Comparison of ENCODE assay signal across 12 cellular contexts in genomic region chr10:95201736-95202135, GRCh38. TPM values are rescaled to one million over a fixed set of nuclear protein-coding genes. Genes with fewer than 3 reads are reported as not detected.
DNase-seq lines count a peak whose midpoint lies in the region; ATAC-seq, FAIRE-seq and TF ChIP-seq lines count a peak whose summit lies in the region.
"Had no signal": no experiment of that assay in that cellular context is flagged by ENCODE, and none has a peak within 500 bp of the region (broad histone marks: within the 10 kb centered on the region; RNA-seq: fewer than 3 reads in every experiment).

No MANE protein-coding gene starts in this region.

- no peak for DNase-seq in GM12864 (ENCODE audit: low read depth)
- DNase-seq in K562 (ENCODE audit: extremely low read depth in 1 of 4, low spot score in 3 of 4): peak in 1 of 4 experiments; percentile 14
- DNase-seq in mesenchymal stem cell: peak; percentile 16
- DNase-seq in NCI-H1436 treated with DMSO at 0.1 percent for 48 hours (lab: John Stamatoyannopoulos, UW): no peak
- no peak for DNase-seq in NCI-H1417 treated with DMSO at 0.1 percent for 48 hours (lab: John Stamatoyannopoulos, UW)
- DNase-seq in activated CD4-positive, alpha-beta memory T cell treated with anti-CD3 and anti-CD28 coated beads for 36 hours: no peak
- DNase-seq in DMS 273 (lab: John Stamatoyannopoulos, UW; ENCODE audit: unreplicated experiment): no peak
- DNase-seq: activated gamma-delta T cell treated with Interleukin-2 at 50 U/mL for 16 hours; NCI-H2029; stimulated activated naive CD4-positive, alpha-beta T cell had no signal

- no peaks in the 10 kb centered on the region for H3K27me3 Mint-ChIP-seq in activated CD4-positive, alpha-beta memory T cell treated with anti-CD3 and anti-CD28 coated beads for 36 hours

- H3K4me3 Mint-ChIP-seq in activated CD4-positive, alpha-beta memory T cell treated with anti-CD3 and anti-CD28 coated beads for 36 hours: no peak overlapping the region
- H3K4me3 Mint-ChIP-seq: nephron had no signal

- no peak overlapping the region for H3K27ac Mint-ChIP-seq in activated CD4-positive, alpha-beta memory T cell treated with anti-CD3 and anti-CD28 coated beads for 36 hours
- H3K27ac Mint-ChIP-seq: nephron had no signal

- H4K20me1 ChIP-seq in Loucy (ENCODE audit: insufficient read depth, low read length, poor library complexity, severe bottlenecking) (no peaks in the 10 kb centered on the region), K562 (replicated peaks; ENCODE audit: control insufficient read depth, insufficient read depth, low read length) (no peaks in the 10 kb centered on the region)

- intact Hi-C loops in K562 (cut with micrococcal nuclease): loop anchor here (5.0 kb wide), 1 partner anchor 41 kb away; no protein-coding TSS in a partner anchor
- intact Hi-C loops in activated CD4-positive, alpha-beta memory T cell treated with anti-CD3 and anti-CD28 coated beads for 36 hours (cut with micrococcal nuclease): no loop called here

- TF ChIP-seq EP300 in K562 (IDR thresholded peaks at IDR 0.05; ENCODE audit: low read length): no peak

- H3K27me3 ChIP-seq in Loucy (ENCODE audit: insufficient read depth, low read length, poor library complexity, severe bottlenecking): no peaks in the 10 kb centered on the region
- H3K27me3 ChIP-seq in K562 (ENCODE audit: control insufficient read depth in 2 of 2, insufficient read depth in 2 of 2, low read length in 2 of 2): no peaks in the 10 kb centered on the region; a peak in 2 of 5 replicates
- H3K27me3 ChIP-seq in mesenchymal stem cell (ENCODE audit: control insufficient read depth in 1 of 2, insufficient read depth in 1 of 2, low read length in 2 of 2): no peaks in the 10 kb centered on the region

- no peak overlapping the region for H2BK5ac ChIP-seq in mesenchymal stem cell (ENCODE audit: low read depth, low read length, poor library complexity, severe bottlenecking)

- no peaks in the 10 kb centered on the region for H3K36me3 Mint-ChIP-seq in activated CD4-positive, alpha-beta memory T cell treated with anti-CD3 and anti-CD28 coated beads for 36 hours

- no peak overlapping the region for H2BK120ac ChIP-seq in mesenchymal stem cell (ENCODE audit: low read depth, low read length)

- H2BK15ac ChIP-seq in mesenchymal stem cell (ENCODE audit: low read depth, poor library complexity, severe bottlenecking): no peak overlapping the region

- TF ChIP-seq CTCF in GM12864 (IDR thresholded peaks at IDR 0.05; ENCODE audit: low read depth, low read length, missing control alignments) (peak; percentile 36), Loucy (conservative IDR thresholded peaks at IDR 0.05; ENCODE audit: low read length) (0 out of 2 replicates have a peak, but pooled peaks have one; percentile 29), K562 (IDR thresholded peaks at IDR 0.05 in 2 of 3, conservative IDR thresholded peaks at IDR 0.05 in 1 of 3; ENCODE audit: insufficient read depth in 2 of 3, low read depth in 1 of 3, low read length in 3 of 3) (peak; percentile 30 to 49 (median 48); a peak in 4 of 6 replicates)

- no peaks in the 10 kb centered on the region for H3K4me1 Mint-ChIP-seq in activated CD4-positive, alpha-beta memory T cell treated with anti-CD3 and anti-CD28 coated beads for 36 hours (ENCODE audit: low read depth)
- H3K4me1 Mint-ChIP-seq: nephron had no signal

- TF ChIP-seq RAD21 in K562 (CRISPR knock-in tag; conservative IDR thresholded peaks at IDR 0.05 in 1 of 2, IDR thresholded peaks at IDR 0.05 in 1 of 2): peak in 1 of 2 experiments; percentile 49; a peak in 2 of 4 replicates

- peak; percentile 63 for ATAC-seq in K562

- H3K18ac ChIP-seq in mesenchymal stem cell (ENCODE audit: low read depth in 1 of 2, low read length in 2 of 2): no peak overlapping the region

- H3F3A ChIP-seq in Loucy (ENCODE audit: low read depth): no peaks in the 10 kb centered on the region

- H2AFZ ChIP-seq in Loucy (ENCODE audit: low read length): no peak overlapping the region
- no peak overlapping the region for H2AFZ ChIP-seq in K562 (ENCODE audit: low read depth, low read length)
- H2AFZ ChIP-seq in mesenchymal stem cell (ENCODE audit: low read depth, low read length): no peak overlapping the region

- H3K9ac ChIP-seq in Loucy (ENCODE audit: low read depth, low read length, poor library complexity, severe bottlenecking) (no peak overlapping the region), K562 (ENCODE audit: insufficient read depth in 1 of 2, low read depth in 2 of 2, low read length in 2 of 2) (no peak overlapping the region), mesenchymal stem cell (ENCODE audit: low read length) (no peak overlapping the region)

- no peaks in the 10 kb centered on the region for H3K9me3 Mint-ChIP-seq in activated CD4-positive, alpha-beta memory T cell treated with anti-CD3 and anti-CD28 coated beads for 36 hours

- no peak for FAIRE-seq in K562 (lab: Jason Lieb, UNC)

- H3K4me1 ChIP-seq in Loucy (ENCODE audit: insufficient read depth, low read length, poor library complexity, severe bottlenecking) (no peaks in the 10 kb centered on the region), K562 (replicated peaks in 1 of 2; ENCODE audit: control insufficient read depth in 2 of 2, insufficient read depth in 2 of 2, low read length in 2 of 2) (no peaks in the 10 kb centered on the region), mesenchymal stem cell (ENCODE audit: control insufficient read depth, insufficient read depth, low read depth, low read length) (no peaks in the 10 kb centered on the region)

- H3K14ac ChIP-seq in mesenchymal stem cell (ENCODE audit: low read length in 2 of 2): no peak overlapping the region

- no peak for TF ChIP-seq POLR2A in K562 (conservative IDR thresholded peaks at IDR 0.05)

- H3K9me3 ChIP-seq in Loucy (ENCODE audit: insufficient read depth, low read depth, low read length) (no peaks in the 10 kb centered on the region), K562 (replicated peaks; ENCODE audit: control insufficient read depth, insufficient read depth, low read depth, low read length) (no peaks in the 10 kb centered on the region), mesenchymal stem cell (ENCODE audit: control insufficient read depth, low read length) (no peaks in the 10 kb centered on the region)

- H3K79me1 ChIP-seq in mesenchymal stem cell (replicated peaks; ENCODE audit: low read length, poor library complexity, severe bottlenecking): no peaks in the 10 kb centered on the region

- H3K36me3 ChIP-seq in Loucy (ENCODE audit: insufficient read depth, low read length) (no peaks in the 10 kb centered on the region), K562 (ENCODE audit: control insufficient read depth, insufficient read depth, low read length) (no peaks in the 10 kb centered on the region), mesenchymal stem cell (ENCODE audit: control insufficient read depth in 1 of 2, insufficient read depth in 2 of 2, low read depth in 1 of 2, low read length in 2 of 2) (no peaks in the 10 kb centered on the region)

- no peaks in the 10 kb centered on the region for H3K9me1 ChIP-seq in K562 (ENCODE audit: control insufficient read depth, insufficient read depth, low read length)

- H3K4me2 ChIP-seq in Loucy (ENCODE audit: low read depth, low read length, poor library complexity, severe bottlenecking): no peak overlapping the region
- no peak overlapping the region for H3K4me2 ChIP-seq in K562 (ENCODE audit: insufficient read depth, low read length)
- no peak overlapping the region for H3K4me2 ChIP-seq in mesenchymal stem cell (ENCODE audit: low read length, poor library complexity, severe bottlenecking)

- no peak overlapping the region for H2AK5ac ChIP-seq in mesenchymal stem cell (ENCODE audit: low read length, severe bottlenecking)

- in situ Hi-C loops in K562 (cut with MboI): no loop called here

- no peaks in the 10 kb centered on the region for H3K9me2 ChIP-seq in Loucy (replicated peaks; ENCODE audit: low read depth, low read length)

- no peak overlapping the region for H3K23ac ChIP-seq in mesenchymal stem cell (ENCODE audit: low read length in 2 of 2)

- H3K27ac ChIP-seq in K562 (ENCODE audit: extremely low read depth, low read depth, low read length) (no peak overlapping the region), mesenchymal stem cell (ENCODE audit: low read length, poor library complexity, severe bottlenecking) (no peak overlapping the region)

- H3K79me2 ChIP-seq in Loucy (ENCODE audit: insufficient read depth, low read length): no peaks in the 10 kb centered on the region
- no peaks in the 10 kb centered on the region for H3K79me2 ChIP-seq in K562 (ENCODE audit: control insufficient read depth, insufficient read depth, low read length)

- no peak overlapping the region for H2BK12ac ChIP-seq in mesenchymal stem cell (ENCODE audit: low read length in 2 of 2)

- H3K4ac ChIP-seq in mesenchymal stem cell (ENCODE audit: low read depth in 1 of 2, low read length in 2 of 2): no peak overlapping the region

- POLR2A ChIA-PET in K562 (lab: Yijun Ruan, JAX): interaction anchor here (0.6 kb wide), 3 partner anchors 16 to 423 kb away, joined by 3 to 4 read pairs (median 3); no protein-coding TSS in a partner anchor
- POLR2A ChIA-PET in activated CD4-positive, alpha-beta memory T cell treated with anti-CD3 and anti-CD28 coated beads for 36 hours (lab: Charles Lee): no interaction called here

- BruUV-seq in K562 (replicated peaks; lab: Mats Ljungman, UMichigan): no TSS peak

- WGBS in K562 (ENCODE audit: insufficient coverage, low coverage, missing lambda C conversion rate): 26% methylated on average over 4 of the region's 4 CpGs
- WGBS in mesenchymal stem cell: 86% methylated on average over 3 of the region's 4 CpGs

- H3K4me3 ChIP-seq in GM12864 (ENCODE audit: low read depth, low read length) (no peak overlapping the region), Loucy (ENCODE audit: low read length, poor library complexity, severe bottlenecking) (no peak overlapping the region), K562 (no peak overlapping the region), mesenchymal stem cell (ENCODE audit: insufficient read depth in 1 of 2, low read depth in 1 of 2, low read length in 2 of 2) (no peak overlapping the region)

- H4K8ac ChIP-seq in mesenchymal stem cell (ENCODE audit: low read length): no peak overlapping the region

- H4K91ac ChIP-seq in mesenchymal stem cell (ENCODE audit: low read length): no peak overlapping the region

- CTCF ChIA-PET in K562 (lab: Yijun Ruan, JAX; ENCODE audit: low intra/inter-chr PET ratio): interaction anchor here (0.9 kb wide), 1 partner anchor 45 kb away, joined by 3 read pairs; no protein-coding TSS in a partner anchor
- CTCF ChIA-PET in activated CD4-positive, alpha-beta memory T cell treated with anti-CD3 and anti-CD28 coated beads for 36 hours (lab: Charles Lee): interaction anchor here (1.7 kb wide), 1 partner anchor 41 kb away, joined by 6 read pairs; no protein-coding TSS in a partner anchor

RNA-seq across cellular contexts. Expression of gene ACSM6, which starts 7.7 kb away (rescaled TPM):
- total RNA-seq in K562 (2011; cell fraction: chromatin; rRNA removed; ENCODE audit: low replicate concordance): not detected in 2 replicates
- not detected in 2 replicates for total RNA-seq in K562 (2011; cell fraction: nucleolus; rRNA removed)
- not detected in 2 replicates for total RNA-seq in K562 (2011; cell fraction: nucleoplasm; rRNA removed)
- total RNA-seq in K562 (2014; rRNA removed) (not detected in 2 replicates), K562 (2014; rRNA removed; fragmentation: Illumina TruSeq; extraction: Trizol) (not detected in 2 replicates), K562 (2015; rRNA removed; fragmentation: Illumina TruSeq; extraction: Trizol) (not detected in 2 replicates), K562 (2021) (not detected in 2 replicates)
- polyA plus RNA-seq in K562 (2011; rRNA removed) (not detected in 2 replicates), K562 (2014; fragmentation: Illumina TruSeq; extraction: Trizol) (not detected in 2 replicates), K562 (2014; fragmentation: Nextera tagmentation; extraction: Ambion mirVana) (not detected), K562 (2014; rRNA removed) (not detected in 2 replicates)
- not detected in 2 replicates for polyA plus RNA-seq in K562 (2011; cell fraction: cytosol; rRNA removed)
- polyA plus RNA-seq in K562 (2011; cell fraction: nucleus; rRNA removed): not detected in 2 replicates
- not detected in 2 replicates for polyA plus RNA-seq in K562 (2012)
- not detected in 2 replicates for polyA minus RNA-seq in K562 (2011; rRNA and poly(A)+ RNA removed)
- polyA minus RNA-seq in K562 (2011; cell fraction: cytosol; rRNA and poly(A)+ RNA removed): not detected in 2 replicates
- polyA minus RNA-seq in K562 (2011; cell fraction: nucleus; rRNA and poly(A)+ RNA removed): not detected in 2 replicates
- not detected for polyA plus RNA-seq in mesenchymal stem cell (2013, experiment 1 of 2)
- not detected for polyA plus RNA-seq in mesenchymal stem cell (2013, experiment 2 of 2)
- not detected for total RNA-seq in activated CD4-positive, alpha-beta memory T cell treated with anti-CD3 and anti-CD28 coated beads for 36 hours
